In genomic region chr2:134603966-134604365, GRCh38 we compare ENCODE assay signal across 17 cellular contexts.
A peak's percentile ranks its signal among the peaks of the same experiment; 100 is the strongest.
DNase-seq lines count a peak whose midpoint lies in the region; ATAC-seq, FAIRE-seq and TF ChIP-seq lines count a peak whose summit lies in the region.
"Had no signal": no experiment of that assay in that cellular context is flagged by ENCODE, and none has a peak within 500 bp of the region (broad histone marks: within the 10 kb centered on the region; RNA-seq: fewer than 3 reads in every experiment).

No MANE protein-coding gene starts in this region.

- ATAC-seq in HG02588 (IDR thresholded peaks at IDR 0.05; ENCODE audit: unreplicated experiment), result no peak
- ATAC-seq: HCT116 had no signal

- no peak for TF ChIP-seq POLR2A in H1 (IDR thresholded peaks at IDR 0.05; ENCODE audit: control extremely low read depth in 1 of 2, low read depth in 2 of 2, low read length in 2 of 2)

- no peak overlapping the region for H3K14ac ChIP-seq in H1 (ENCODE audit: insufficient read length)
- no peak overlapping the region for H3K14ac ChIP-seq in neuronal stem cell (ENCODE audit: low read length)

- H2AK5ac ChIP-seq in H1 (ENCODE audit: low read depth, low read length), result no peak overlapping the region
- H2AK5ac ChIP-seq in neuronal stem cell (ENCODE audit: low read depth, low read length), result no peak overlapping the region

- WGBS in H1 (ENCODE audit: extremely low coverage in 1 of 2, insufficient coverage in 1 of 2, insufficient read length in 1 of 2, insufficient replicate concordance in 2 of 2, low coverage in 1 of 2, low lambda C conversion rate in 2 of 2, missing lambda C conversion rate in 1 of 2), 2 experiments, result 89% methylated on average over 5 of the region's 5 CpGs; no CpG with 5 or more reads in 1 of the 2 experiments
- no CpG with 5 or more reads among the region's 5 CpGs for WGBS in neuronal stem cell (ENCODE audit: extremely low coverage in 2 of 2, insufficient read length in 2 of 2, insufficient replicate concordance in 1 of 2), 2 donors

- FAIRE-seq in H1 (lab: Jason Lieb, UNC), result no peak
- FAIRE-seq: G401.6, GM12891, H54 had no signal

- H3K79me1 ChIP-seq in H1 (ENCODE audit: low read depth, low read length), result no peaks in the 10 kb centered on the region
- H3K79me1 ChIP-seq in neuronal stem cell (ENCODE audit: low read depth, low read length), result peaks cover 2% of the 10 kb centered on the region

- TF ChIP-seq RAD21 in H1 (IDR thresholded peaks at IDR 0.05 in 1 of 2, conservative IDR thresholded peaks at IDR 0.05 in 1 of 2; ENCODE audit: low read depth in 2 of 2, low read length in 2 of 2), result no peak

- no peak overlapping the region for H3K18ac ChIP-seq in H1 (ENCODE audit: extremely low read depth, low read length)
- H3K18ac ChIP-seq in neuronal stem cell (ENCODE audit: low read length), result no peak overlapping the region

- H3K36me3 ChIP-seq in H1 (ENCODE audit: control insufficient read depth in 2 of 4, insufficient read depth in 4 of 4, low read length in 3 of 4), result no peaks in the 10 kb centered on the region
- no peaks in the 10 kb centered on the region for H3K36me3 ChIP-seq in neuronal stem cell (replicated peaks in 1 of 2; ENCODE audit: control insufficient read depth in 2 of 2, insufficient read depth in 2 of 2, low read length in 2 of 2)
- H3K36me3 ChIP-seq: BLaER1 treated with 17β-estradiol and CSF1 and Interleukin-3, amounts not matched to agents 10 nM and 100 nM had no signal

- TF ChIP-seq CTCF in H1 (IDR thresholded peaks at IDR 0.05; ENCODE audit: control extremely low read depth in 1 of 3, insufficient read depth in 1 of 3, low read depth in 1 of 3, low read length in 3 of 3), result no peak

- H2AFZ ChIP-seq in H1 (ENCODE audit: low read length) (no peak overlapping the region), neuronal stem cell (ENCODE audit: low read length) (no peak overlapping the region)

- no peak overlapping the region for H2BK20ac ChIP-seq in H1 (ENCODE audit: low read length)

- H2BK5ac ChIP-seq in H1 (ENCODE audit: low read depth, low read length) (no peak overlapping the region), neuronal stem cell (ENCODE audit: low read length) (no peak overlapping the region)

- H3K4ac ChIP-seq in H1 (replicated peaks; ENCODE audit: insufficient read length, low read depth, low read length), result no peak overlapping the region
- no peak overlapping the region for H3K4ac ChIP-seq in neuronal stem cell (ENCODE audit: low read length)

- H3K4me2 ChIP-seq in H1 (ENCODE audit: insufficient read depth in 1 of 2, low read depth in 2 of 2, low read length in 2 of 2), result no peak overlapping the region
- no peak overlapping the region for H3K4me2 ChIP-seq in neuronal stem cell (ENCODE audit: insufficient read depth, low read length, poor library complexity, severe bottlenecking)
- H3K4me2 ChIP-seq: BLaER1 treated with 17β-estradiol and CSF1 and Interleukin-3, amounts not matched to agents 10 nM and 100 nM had no signal

- no peak overlapping the region for H3K56ac ChIP-seq in H1 (replicated peaks; ENCODE audit: insufficient read length, low read depth, low read length)

- H2BK15ac ChIP-seq in H1 (ENCODE audit: low read length) (no peak overlapping the region), neuronal stem cell (ENCODE audit: low read length) (no peak overlapping the region)

- H3K4me1 ChIP-seq in H1 (replicated peaks in 1 of 4; ENCODE audit: control insufficient read depth in 3 of 4, insufficient read depth in 4 of 4, low read length in 3 of 4) (no peaks in the 10 kb centered on the region; a peak in 1 of 7 replicates), neuronal stem cell (ENCODE audit: control insufficient read depth in 2 of 2, insufficient read depth in 1 of 2, low read depth in 1 of 2, low read length in 2 of 2) (peaks cover 0 to 11% of the 10 kb centered on the region in 2 donors)
- H3K4me1 ChIP-seq: BLaER1 treated with 17β-estradiol and CSF1 and Interleukin-3, amounts not matched to agents 10 nM and 100 nM had no signal

- POLR2A ChIA-PET in H1 (lab: Charles Lee; ENCODE audit: partially characterized antibody), result no interaction called here

- no peaks in the 10 kb centered on the region for H3K23me2 ChIP-seq in H1 (ENCODE audit: low read depth, low read length)

- CTCF ChIA-PET in H1 (lab: Charles Lee; ENCODE audit: partially characterized antibody), result interaction anchor here (0.6 to 1.0 kb wide), 3 partner anchors 33 to 1310 kb away, joined by 3 to 4 read pairs (median 3); no protein-coding TSS in a partner anchor

- no peaks in the 10 kb centered on the region for H3K9me3 ChIP-seq in H1 (ENCODE audit: insufficient read depth in 2 of 2, low read depth in 1 of 2, low read length in 1 of 2)
- peaks cover 0 to 2% of the 10 kb centered on the region in 2 donors for H3K9me3 ChIP-seq in neuronal stem cell (replicated peaks in 1 of 2; ENCODE audit: control insufficient read depth in 2 of 2, insufficient read depth in 1 of 2, low read depth in 1 of 2, low read length in 2 of 2)

- DNase-seq in DMS 273 (lab: John Stamatoyannopoulos, UW; ENCODE audit: unreplicated experiment) (peak; percentile 84), H1 (ENCODE audit: low read depth in 1 of 2, low spot score in 2 of 2) (no peak), left kidney (ENCODE audit: low read depth, low spot score) (peak; percentile 83), neuronal stem cell (ENCODE audit: low spot score) (peak; percentile 21), NCI-H1436 (lab: John Stamatoyannopoulos, UW) (no peak), T-helper 9 cell (no peak)
- DNase-seq in effector CD4-positive, alpha-beta T cell, result no peak
- DNase-seq: ACHN; CD4-positive, CD25-positive, alpha-beta regulatory T cell; DMS79 treated with DMSO at 0.1 percent for 48 hours; EL had no signal

- H3K27ac ChIP-seq in H1 (ENCODE audit: low read depth, low read length) (no peak overlapping the region), neuronal stem cell (replicated peaks; ENCODE audit: low read length) (peak overlapping the region; percentile 3)
- H3K27ac ChIP-seq: BLaER1 treated with 17β-estradiol and CSF1 and Interleukin-3, amounts not matched to agents 10 nM and 100 nM had no signal

- no peak overlapping the region for H4K5ac ChIP-seq in H1 (ENCODE audit: insufficient read length, low read depth, low read length)

- TF ChIP-seq EP300 in H1 (IDR thresholded peaks at IDR 0.05; ENCODE audit: borderline replicate concordance in 1 of 2, low read depth in 2 of 2, low read length in 2 of 2), result no peak

- no peaks in the 10 kb centered on the region for H4K20me1 ChIP-seq in H1 (replicated peaks in 1 of 2; ENCODE audit: control insufficient read depth in 1 of 2, insufficient read depth in 2 of 2, low read length in 2 of 2)
- H4K20me1 ChIP-seq: BLaER1 treated with 17β-estradiol and CSF1 and Interleukin-3, amounts not matched to agents 10 nM and 100 nM had no signal

- H2BK12ac ChIP-seq in H1 (ENCODE audit: low read depth, low read length) (0 out of 2 replicates have a peak overlapping the region, but pooled peaks have one; percentile 17), neuronal stem cell (ENCODE audit: low read length) (no peak overlapping the region)

- H3K79me2 ChIP-seq in H1 (ENCODE audit: control insufficient read depth in 1 of 2, insufficient read depth in 2 of 2, low read length in 2 of 2), result no peaks in the 10 kb centered on the region

- H4K91ac ChIP-seq in H1 (replicated peaks; ENCODE audit: insufficient read length, low read length), result no peak overlapping the region
- no peak overlapping the region for H4K91ac ChIP-seq in neuronal stem cell (ENCODE audit: low read depth, low read length, poor library complexity)

- no peak overlapping the region for H3K4me3 ChIP-seq in H1 (ENCODE audit: extremely low read depth in 1 of 4, insufficient read depth in 2 of 4, low read depth in 3 of 4, low read length in 4 of 4)
- H3K4me3 ChIP-seq in neuronal stem cell (ENCODE audit: low read length in 2 of 2), result no peak overlapping the region
- H3K4me3 ChIP-seq: BLaER1 treated with 17β-estradiol and CSF1 and Interleukin-3, amounts not matched to agents 10 nM and 100 nM had no signal

- H3K9ac ChIP-seq in H1 (replicated peaks in 1 of 4; ENCODE audit: extremely low read depth in 1 of 4, low read depth in 3 of 4, low read length in 3 of 4) (no peak overlapping the region), neuronal stem cell (ENCODE audit: low read depth, low read length, poor library complexity) (no peak overlapping the region)
- H3K9ac ChIP-seq: BLaER1 treated with 17β-estradiol and CSF1 and Interleukin-3, amounts not matched to agents 10 nM and 100 nM had no signal

- H3K23ac ChIP-seq in H1 (ENCODE audit: insufficient read length) (no peak overlapping the region), neuronal stem cell (ENCODE audit: low read depth, low read length, poor library complexity) (no peak overlapping the region)

- no peak overlapping the region for H2BK120ac ChIP-seq in H1 (replicated peaks; ENCODE audit: low read depth, low read length)
- no peak overlapping the region for H2BK120ac ChIP-seq in neuronal stem cell (ENCODE audit: low read depth, low read length)

- H3K27me3 ChIP-seq in H1 (replicated peaks in 1 of 4; ENCODE audit: control insufficient read depth in 3 of 4, extremely low read depth in 1 of 4, insufficient read depth in 3 of 4, low read length in 3 of 4) (no peaks in the 10 kb centered on the region), neuronal stem cell (ENCODE audit: control insufficient read depth in 3 of 3, insufficient read depth in 3 of 3, low read depth in 1 of 3, low read length in 3 of 3) (no peaks in the 10 kb centered on the region)
- H3K27me3 ChIP-seq: BLaER1 treated with 17β-estradiol and CSF1 and Interleukin-3, amounts not matched to agents 10 nM and 100 nM had no signal

- H4K8ac ChIP-seq in H1 (ENCODE audit: extremely low read depth, insufficient read depth, low read length) (no peak overlapping the region), neuronal stem cell (ENCODE audit: low read depth, low read length) (no peak overlapping the region)

TF ChIP-seq in H1, 55 proteins besides CTCF, POLR2A, EP300 and RAD21:
- no peak for TF ChIP-seq BRCA1 (IDR thresholded peaks at IDR 0.05; ENCODE audit: low read depth, low read length)
- TF ChIP-seq PHF8 (conservative IDR thresholded peaks at IDR 0.05; ENCODE audit: low read depth, low read length), result no peak
- no peak for TF ChIP-seq ATF2 (IDR thresholded peaks at IDR 0.05; ENCODE audit: low read length)

Comparison
In these comparisons a context has a peak if more than half of its experiments do, and no peak if none do; other contexts are left out.
1. DNase-seq: peak in DMS 273 (single experiment), left kidney (single experiment) and neuronal stem cell (single experiment); none in H1 (0 of 2), NCI-H1436 (single experiment), T-helper 9 cell (single experiment) and effector CD4-positive, alpha-beta T cell (single experiment).